ENCODE assay signal across 8 cellular contexts in genomic region chr14:50335389-50335788, GRCh38. TPM values are rescaled to one million over a fixed set of nuclear protein-coding genes. Genes with fewer than 3 reads are reported as not detected.
DNase-seq lines count a peak whose midpoint lies in the region; ATAC-seq and TF ChIP-seq lines count a peak whose summit lies in the region.

No MANE protein-coding gene starts in this region.

- peak; percentile 91 for DNase-seq in GM23338 (ENCODE audit: low spot score)
- peak; percentile 89 for DNase-seq in NCI-H524 treated with DMSO at 0.1 percent for 48 hours (lab: John Stamatoyannopoulos, UW)
- peak; percentile 12 for DNase-seq in epithelial cell of esophagus (ENCODE audit: low read depth)
- peak in 2 of 3 donors; percentile 50 to 67 for DNase-seq in mucosa of descending colon
- DNase-seq in aorta, result no peak
- no peak for DNase-seq in germinal center (ENCODE audit: low spot score)
- no peak for DNase-seq in effector CD4-positive, alpha-beta T cell

- H3K9me3 ChIP-seq in mucosa of descending colon (no peaks in the 10 kb centered on the region), aorta (ENCODE audit: control insufficient read depth, low read length) (no peaks in the 10 kb centered on the region)

- H3K4me1 Mint-ChIP-seq in GM23338, result peaks cover 28% of the 10 kb centered on the region

- H3K27me3 Mint-ChIP-seq in GM23338 (ENCODE audit: insufficient read depth, low read depth, poor library complexity), result peaks cover 4% of the 10 kb centered on the region

- peak overlapping the region; percentile 89 for H3K27ac ChIP-seq in GM23338 (ENCODE audit: low read depth)
- H3K27ac ChIP-seq in aorta (ENCODE audit: low read depth in 1 of 2, low read length in 2 of 2), result no peak overlapping the region

- H3K4me2 ChIP-seq in GM23338, result peak overlapping the region; percentile 27; the same call in 1 of the 2 replicates

- no peaks in the 10 kb centered on the region for H3K36me3 ChIP-seq in GM23338 (ENCODE audit: insufficient read depth)
- H3K36me3 ChIP-seq in mucosa of descending colon (ENCODE audit: low read depth), result no peaks in the 10 kb centered on the region
- H3K36me3 ChIP-seq in aorta (ENCODE audit: control insufficient read depth in 1 of 2, insufficient read depth in 2 of 2, low read length in 1 of 2), result no peaks in the 10 kb centered on the region

- ATAC-seq in GM23338, result peak; percentile 88
- peak; percentile 88 for ATAC-seq in mucosa of descending colon
- ATAC-seq in aorta (ENCODE audit: low FRiP score), result peak; percentile 67
- ATAC-seq in GM21367 (IDR thresholded peaks at IDR 0.05; ENCODE audit: unreplicated experiment), result no peak

- no peaks in the 10 kb centered on the region for H3F3A ChIP-seq in GM23338 (replicated peaks; ENCODE audit: low read depth)

- H3K27me3 ChIP-seq in GM23338 (ENCODE audit: insufficient read depth) (no peaks in the 10 kb centered on the region), aorta (ENCODE audit: control insufficient read depth in 1 of 2, insufficient read depth in 2 of 2, low read length in 1 of 2) (no peaks in the 10 kb centered on the region)

- no peak overlapping the region for H2AFZ ChIP-seq in GM23338

- H3K4me3 Mint-ChIP-seq in GM23338, result no peak overlapping the region; the same call in 2 of the 3 replicates

- TF ChIP-seq CTCF in GM23338 (conservative IDR thresholded peaks at IDR 0.05; ENCODE audit: low read depth in 2 of 2), result no peak
- TF ChIP-seq CTCF in epithelial cell of esophagus (IDR thresholded peaks at IDR 0.05; ENCODE audit: insufficient read depth, low read depth, low read length, missing control alignments), result no peak
- TF ChIP-seq CTCF in mucosa of descending colon (IDR thresholded peaks at IDR 0.05), result no peak

- H3K27ac Mint-ChIP-seq in GM23338, result peak overlapping the region; percentile 91

- H3K36me3 Mint-ChIP-seq in GM23338 (ENCODE audit: low read depth), result no peaks in the 10 kb centered on the region; the same call in 2 of the 3 replicates

- H3K79me2 ChIP-seq in GM23338 (replicated peaks; ENCODE audit: insufficient read depth), result no peaks in the 10 kb centered on the region

- H3K9me2 ChIP-seq in GM23338 (ENCODE audit: insufficient read depth), result no peaks in the 10 kb centered on the region

- 17 to 26% methylated on average over 7 of the region's 7 CpGs for WGBS in aorta, 2 donors

- intact Hi-C loops in mucosa of descending colon (cut with DNase I, micrococcal nuclease), result no loop called here
- intact Hi-C loops in aorta (cut with DNase I), result no loop called here

- H3K4me3 ChIP-seq in GM23338 (no peak overlapping the region), epithelial cell of esophagus (ENCODE audit: low read length) (no peak overlapping the region), mucosa of descending colon (no peak overlapping the region), aorta (ENCODE audit: low read length in 2 of 2) (no peak overlapping the region)

- H3K4me1 ChIP-seq in GM23338 (ENCODE audit: insufficient read depth) (peaks cover 26% of the 10 kb centered on the region), mucosa of descending colon (ENCODE audit: low read depth) (peaks cover 12% of the 10 kb centered on the region), aorta (ENCODE audit: control insufficient read depth in 1 of 2, insufficient read depth in 2 of 2, low read length in 2 of 2) (no peaks in the 10 kb centered on the region)

- no peaks in the 10 kb centered on the region for H3K9me3 Mint-ChIP-seq in GM23338

- H4K20me1 ChIP-seq in GM23338 (replicated peaks; ENCODE audit: insufficient read depth), result no peaks in the 10 kb centered on the region

TF ChIP-seq in GM23338, 12 proteins besides CTCF, POLR2A, EP300 and RAD21:
- TF ChIP-seq ZNF462 (CRISPR knock-in tag; IDR thresholded peaks at IDR 0.05), result no peak

RNA-seq across cellular contexts. Expression of gene DMAC2L, which starts 23.3 kb away (rescaled TPM):
- 9.5 and 22.5 TPM in 2 replicates for total RNA-seq in GM23338 (2014; rRNA removed; shearing (Covaris generic))
- 30.8 and 33.8 TPM in 2 replicates for polyA plus RNA-seq in GM23338 (2016; fragmentation: Nextera tagmentation; extraction: Ambion mirVana)
- 10 to 100 TPM; 18.9 to 27.6 (median 21.5) TPM for total RNA-seq in mucosa of descending colon
- 10 to 100 TPM; 13.1 to 15.8 TPM for total RNA-seq in aorta
- 10 to 100 TPM in 1 of 2 donors, 1 to 10 TPM in 1; 6.8 to 11.4 TPM for polyA plus RNA-seq in aorta

RNA-seq across cellular contexts. Expression of gene L2HGDH, which starts 23.4 kb away (rescaled TPM):
- total RNA-seq in GM23338 (2014; rRNA removed; shearing (Covaris generic)), result 22.0 and 28.5 TPM in 2 replicates
- polyA plus RNA-seq in GM23338 (2016; fragmentation: Nextera tagmentation; extraction: Ambion mirVana) (12.3 and 13.5 TPM in 2 replicates), aorta (1 to 10 TPM; 1.9 to 2.5 TPM)
- total RNA-seq in mucosa of descending colon (10 to 100 TPM in 1 of 3 donors, 1 to 10 TPM in 2; 7.2 to 11.2 (median 9.8) TPM), aorta (1 to 10 TPM; 2.1 to 2.7 TPM)

Comparison
In these comparisons a context has a peak if more than half of its experiments do, and no peak if none do; other contexts are left out.
1. DNase-seq: peak in GM23338 (single experiment), NCI-H524 treated with DMSO at 0.1 percent for 48 hours (single experiment), epithelial cell of esophagus (single experiment) and mucosa of descending colon (2 of 3); none in aorta (0 of 2), germinal center (single experiment) and effector CD4-positive, alpha-beta T cell (single experiment).